Comparison of ENCODE assay signal across 1 cellular context in genomic region chr11:65066315-65066714, GRCh38.
TF ChIP-seq lines count a peak whose summit lies in the region.

No MANE protein-coding gene starts in this region.

TF ChIP-seq in WTC11, 78 proteins besides CTCF, POLR2A, EP300 and RAD21 (continued from another document):
- TF ChIP-seq ARID4B (CRISPR knock-in tag; IDR thresholded peaks at IDR 0.05; ENCODE audit: borderline replicate concordance) (no peak), JAZF1 (CRISPR knock-in tag; IDR thresholded peaks at IDR 0.05) (no peak)
